14 cellular contexts compared by ENCODE assay signal in the genomic region with DNA sequence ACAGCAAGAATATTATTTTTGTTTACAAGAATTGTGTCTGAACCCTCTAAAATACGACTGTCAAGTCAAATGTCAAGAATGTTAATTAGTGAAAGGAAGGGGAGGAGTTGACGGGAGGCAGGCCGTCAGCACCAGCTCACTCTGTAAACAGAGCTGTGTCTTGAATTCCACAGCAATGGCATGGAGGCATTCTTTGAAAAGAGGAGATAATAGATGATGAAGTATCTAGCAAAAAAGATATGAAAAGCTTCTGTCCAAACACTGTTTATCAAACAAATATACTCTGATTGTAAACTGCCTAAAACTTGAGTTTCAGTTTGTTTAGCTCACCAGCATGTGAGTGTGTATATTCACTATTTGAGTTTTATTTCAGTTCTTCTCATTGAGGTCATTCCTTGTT.
DNase-seq lines count a peak whose midpoint lies in the region; TF ChIP-seq lines count a peak whose summit lies in the region.
"Had no signal": no experiment of that assay in that cellular context is flagged by ENCODE, and none has a peak within 500 bp of the region (broad histone marks: within the 10 kb centered on the region; RNA-seq: fewer than 3 reads in every experiment).

No MANE protein-coding gene starts in this region.

- peaks cover 52% of the 10 kb centered on the region for H3K4me1 ChIP-seq in SJSA1 (replicated peaks)
- peaks cover 78 to 89% of the 10 kb centered on the region in 2 experiments for H3K4me1 ChIP-seq in neutrophil (ENCODE audit: control insufficient read depth in 1 of 2, insufficient read depth in 1 of 2, low read depth in 1 of 2, low read length in 1 of 2)
- H3K4me1 ChIP-seq in Karpas-422 (ENCODE audit: low read length), result no peaks in the 10 kb centered on the region

- TF ChIP-seq CTCF in neutrophil (IDR thresholded peaks at IDR 0.05) (no peak), GM10248 (IDR thresholded peaks at IDR 0.05; ENCODE audit: control extremely low read depth, extremely low read depth, low read depth, missing control alignments) (no peak)

- H3K36me3 ChIP-seq in SJSA1 (no peaks in the 10 kb centered on the region), neutrophil (no peaks in the 10 kb centered on the region), Karpas-422 (ENCODE audit: insufficient read depth, low read length) (no peaks in the 10 kb centered on the region)

- no peaks in the 10 kb centered on the region for H3K27me3 ChIP-seq in SJSA1 (replicated peaks)
- H3K27me3 ChIP-seq in neutrophil, result no peaks in the 10 kb centered on the region
- no peaks in the 10 kb centered on the region for H3K27me3 ChIP-seq in Karpas-422 (ENCODE audit: low read length)

- H3K9ac ChIP-seq in Karpas-422 (ENCODE audit: low read length), result no peak overlapping the region

- CTCF ChIA-PET in GM10248 (lab: Yijun Ruan, JAX), result interaction anchor here (0.7 to 1.7 kb wide), 4 partner anchors 8 to 17 kb away, joined by 3 to 5 read pairs (median 4); no protein-coding TSS in a partner anchor

- no peaks in the 10 kb centered on the region for H4K20me1 ChIP-seq in Karpas-422 (ENCODE audit: insufficient read depth, low read depth, low read length)

- no peaks in the 10 kb centered on the region for H3K9me2 ChIP-seq in Karpas-422 (replicated peaks; ENCODE audit: insufficient read depth, low read length)

- H3K4me3 ChIP-seq in SJSA1 (no peak overlapping the region), neutrophil (ENCODE audit: low read depth in 1 of 2, low read length in 1 of 2) (no peak overlapping the region), Karpas-422 (ENCODE audit: low read length) (no peak overlapping the region)
- H3K4me3 ChIP-seq: psoas muscle had no signal

- H3K9me3 ChIP-seq in SJSA1 (replicated peaks) (no peaks in the 10 kb centered on the region), neutrophil (no peaks in the 10 kb centered on the region), Karpas-422 (ENCODE audit: low read length) (no peaks in the 10 kb centered on the region)
- H3K9me3 ChIP-seq: psoas muscle had no signal

- DNase-seq in Daoy (ENCODE audit: low read depth) (peak; percentile 60), SJSA1 (ENCODE audit: low read depth in 1 of 2, low spot score in 2 of 2) (peak; percentile 66 to 82), fibroblast of gingiva (ENCODE audit: low read depth) (peak; percentile 15), Karpas-422 (no peak), NCI-H2171 (lab: John Stamatoyannopoulos, UW) (no peak), NCI-H345 (lab: John Stamatoyannopoulos, UW) (no peak), GM10248 (ENCODE audit: extremely low spot score) (no peak)
- DNase-seq: activated naive CD8-positive, alpha-beta T cell treated with anti-CD3 and anti-CD28 coated beads, Interleukin-2, amount 10 ng/mL, durations not matched to agents 7 days and 5 days; activated T-cell treated with anti-CD3 and anti-CD28 coated beads, Interleukin-2, amount 50 U/mL, for 24 hours; NCI-H146; NCI-H510A; psoas muscle had no signal

- H2AFZ ChIP-seq in Karpas-422 (ENCODE audit: low read length), result no peak overlapping the region

- H3K27ac ChIP-seq in SJSA1 (peak overlapping the region; percentile 72), neutrophil (peak overlapping the region; percentile 30), Karpas-422 (ENCODE audit: low read length) (no peak overlapping the region)
- H3K27ac ChIP-seq: HL-60, psoas muscle had no signal

- POLR2A ChIA-PET in GM10248 (lab: Yijun Ruan, JAX), result no interaction called here

- H3K4me2 ChIP-seq in Karpas-422 (ENCODE audit: low read depth, low read length, poor library complexity, severe bottlenecking), result no peak overlapping the region

- no peaks in the 10 kb centered on the region for H3K79me2 ChIP-seq in Karpas-422 (ENCODE audit: low read length)

Comparison
In these comparisons a context has a peak if more than half of its experiments do, and no peak if none do; other contexts are left out.
1. DNase-seq: peak in Daoy (single experiment), SJSA1 (2 of 2) and fibroblast of gingiva (single experiment); none in Karpas-422 (single experiment), NCI-H2171 (single experiment), NCI-H345 (single experiment) and GM10248 (single experiment).